In the genomic region with DNA sequence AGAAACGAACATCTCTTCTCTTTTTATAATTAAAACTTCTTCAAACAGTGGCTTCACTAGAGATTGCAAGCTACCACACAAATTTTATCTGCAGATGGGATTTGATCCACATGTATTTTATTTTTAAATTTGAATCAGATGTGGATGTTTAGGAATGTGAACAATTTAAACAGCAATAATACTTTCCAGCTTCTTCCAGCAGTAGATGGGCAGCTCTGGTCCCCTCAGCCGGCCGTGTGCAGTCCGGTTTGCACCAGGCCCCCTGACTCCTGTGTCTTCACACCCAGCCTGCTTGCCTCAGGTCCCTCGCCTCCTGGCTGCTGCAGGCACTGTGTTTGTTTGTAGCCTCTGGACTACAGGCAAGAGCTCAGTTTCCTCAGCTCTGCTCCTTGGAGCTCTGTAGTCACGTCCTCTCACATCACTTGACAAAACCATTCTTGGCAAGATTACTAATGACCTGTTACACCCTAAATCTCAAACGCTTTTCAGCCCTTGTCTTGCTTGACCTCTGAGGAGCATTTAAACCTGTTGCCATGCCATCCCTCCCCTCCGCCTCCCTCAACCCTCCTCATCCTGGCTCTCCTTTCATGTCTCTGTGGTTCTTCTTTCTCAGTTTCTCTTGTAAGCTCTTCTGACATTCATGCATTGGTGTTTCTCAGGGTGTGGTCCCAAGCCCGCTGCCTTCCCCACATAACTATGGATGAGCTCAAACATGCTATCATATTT, we compare ENCODE assay signal across 16 cellular contexts.
"Had no signal": no experiment of that assay in that cellular context is flagged by ENCODE, and none has a peak within 500 bp of the region (broad histone marks: within the 10 kb centered on the region; RNA-seq: fewer than 3 reads in every experiment).

No MANE protein-coding gene starts in this region.

- H3K4me3 Mint-ChIP-seq: activated naive CD8-positive, alpha-beta T cell had no signal

- FAIRE-seq: keratinocyte, small intestine had no signal

- H3K4me1 ChIP-seq: left lung, stomach had no signal

- DNase-seq: activated CD4-positive, alpha-beta T cell treated with anti-CD3 and anti-CD28 coated beads, Interleukin-2, amount 50 U/mL, for 1 hour; activated CD4-positive, CD25-positive, alpha-beta regulatory T cell; activated effector memory CD4-positive, alpha-beta T cell treated with anti-CD3 and anti-CD28 coated beads, Interleukin-2, amount 50 U/mL, for 16 hours; activated T-cell treated with anti-CD3 and anti-CD28 coated beads for 4 hours; aorta; left lung; mammary epithelial cell; naive thymus-derived CD4-positive, alpha-beta T cell; retina; small intestine; stimulated activated CD4-positive, alpha-beta T cell treated with anti-CD3 and anti-CD28 coated beads, Interleukin-4, amount 100 ng/mL, for 4 hours; stimulated activated CD8-positive, alpha-beta memory T cell treated with anti-CD3 and anti-CD28 coated beads, Interleukin-4, amount 100 ng/mL, for 48 hours; stomach had no signal

- ATAC-seq: left lung; naive thymus-derived CD4-positive, alpha-beta T cell had no signal

- H3K4me3 ChIP-seq: left lung, stomach, thoracic aorta had no signal

- H3K9me3 ChIP-seq: left lung, stomach, thoracic aorta had no signal

- H3K27ac Mint-ChIP-seq: activated naive CD8-positive, alpha-beta T cell had no signal

- H3K27me3 ChIP-seq: left lung, stomach had no signal

- H3K36me3 Mint-ChIP-seq: activated naive CD8-positive, alpha-beta T cell had no signal

- H3K36me3 ChIP-seq: left lung, stomach, thoracic aorta had no signal

- H3K27ac ChIP-seq: left lung, stomach, thoracic aorta had no signal

- H3K27me3 Mint-ChIP-seq: activated naive CD8-positive, alpha-beta T cell had no signal
